22 cellular contexts compared by ENCODE assay signal in the genomic region with DNA sequence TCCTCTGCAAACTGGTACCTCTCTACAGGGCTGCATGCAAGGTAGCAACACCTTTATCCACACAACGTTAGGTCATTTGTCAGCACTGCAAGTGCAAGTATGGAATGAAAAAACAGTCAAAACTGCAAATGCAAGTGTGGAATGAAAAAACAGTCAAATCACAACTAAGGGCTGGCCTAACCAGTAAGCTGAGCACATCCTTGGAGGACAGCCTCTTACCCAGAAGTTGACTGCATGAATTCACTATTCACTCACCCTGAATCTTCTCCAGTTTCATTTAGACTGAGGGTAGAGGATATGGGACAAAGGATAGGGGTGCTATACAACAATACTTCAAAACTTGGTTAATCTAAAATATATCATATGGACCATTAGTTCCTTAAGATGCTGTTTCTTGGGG.
A peak's percentile ranks its signal among the peaks of the same experiment; 100 is the strongest.
DNase-seq lines count a peak whose midpoint lies in the region; ATAC-seq, FAIRE-seq and TF ChIP-seq lines count a peak whose summit lies in the region.
"Had no signal": no experiment of that assay in that cellular context is flagged by ENCODE, and none has a peak within 500 bp of the region (broad histone marks: within the 10 kb centered on the region; RNA-seq: fewer than 3 reads in every experiment).

No MANE protein-coding gene starts in this region.

- CTCF ChIA-PET in activated CD8-positive, alpha-beta memory T cell treated with anti-CD3 and anti-CD28 coated beads, Interleukin-2, amount 10 ng/mL, durations not matched to agents 7 days and 5 days (lab: Charles Lee): interaction anchor here (1.3 kb wide), 1 partner anchor 178 kb away, joined by 3 read pairs; no protein-coding TSS in a partner anchor

- no peak overlapping the region for H4K12ac ChIP-seq in trophoblast cell (ENCODE audit: low read depth, low read length)

- H3K9ac ChIP-seq in trophoblast cell (ENCODE audit: low read length): peak overlapping the region; percentile 1

- H2BK120ac ChIP-seq in trophoblast cell (ENCODE audit: insufficient read depth, low read length, poor library complexity): no peak overlapping the region

- H3K9me3 ChIP-seq in trophoblast cell (ENCODE audit: insufficient read depth, low read depth, low read length): no peaks in the 10 kb centered on the region
- H3K9me3 ChIP-seq: A549, HAP-1 had no signal

- no CpG with 5 or more reads among the region's 1 CpG for WGBS in trophoblast cell (ENCODE audit: extremely low coverage, insufficient coverage, insufficient read length)

- no peak overlapping the region for H4K8ac ChIP-seq in trophoblast cell (ENCODE audit: low read depth, low read length)

- H2BK5ac ChIP-seq in trophoblast cell (ENCODE audit: low read depth, low read length, poor library complexity): no peak overlapping the region

- no peak overlapping the region for H3K4me2 ChIP-seq in trophoblast cell (ENCODE audit: low read length)
- H3K4me2 ChIP-seq: A549 had no signal

- peak; percentile 75 for ATAC-seq in activated CD8-positive, alpha-beta memory T cell treated with anti-CD3 and anti-CD28 coated beads, Interleukin-2, amount 10 ng/mL, durations not matched to agents 7 days and 5 days
- peak; percentile 53 for ATAC-seq in activated T-helper 17 cell treated with anti-CD3 and anti-CD28 coated beads, Interleukin-2, amount 50 U/mL, for 72 hours (replicated peaks)
- ATAC-seq: A549 had no signal

- no peak overlapping the region for H3K4ac ChIP-seq in trophoblast cell (ENCODE audit: low read depth, low read length)

- no peaks in the 10 kb centered on the region for H3K27me3 ChIP-seq in trophoblast cell (ENCODE audit: insufficient read depth, low read length)

- H4K91ac ChIP-seq in trophoblast cell (ENCODE audit: low read depth, low read length): no peak overlapping the region

- peaks cover 0 to 3% of the 10 kb centered on the region in 2 experiments for H3K4me1 ChIP-seq in trophoblast cell (ENCODE audit: control insufficient read depth in 1 of 2, insufficient read depth in 2 of 2, low read length in 2 of 2)
- H3K4me1 ChIP-seq: A549, HAP-1 had no signal

- H3K36me3 Mint-ChIP-seq in activated CD8-positive, alpha-beta memory T cell treated with anti-CD3 and anti-CD28 coated beads, Interleukin-2, amount 10 ng/mL, durations not matched to agents 7 days and 5 days: no peaks in the 10 kb centered on the region
- no peaks in the 10 kb centered on the region for H3K36me3 Mint-ChIP-seq in activated T-helper 17 cell treated with anti-CD3 and anti-CD28 coated beads, Interleukin-2, amount 50 U/mL, for 72 hours (ENCODE audit: low read depth)
- H3K36me3 Mint-ChIP-seq: CD4-positive, alpha-beta memory T cell had no signal

- no peaks in the 10 kb centered on the region for H3K9me3 Mint-ChIP-seq in activated CD8-positive, alpha-beta memory T cell treated with anti-CD3 and anti-CD28 coated beads, Interleukin-2, amount 10 ng/mL, durations not matched to agents 7 days and 5 days (ENCODE audit: low read depth)
- H3K9me3 Mint-ChIP-seq in activated T-helper 17 cell treated with anti-CD3 and anti-CD28 coated beads, Interleukin-2, amount 50 U/mL, for 72 hours: no peaks in the 10 kb centered on the region
- H3K9me3 Mint-ChIP-seq: HFFc6 had no signal

- no peak overlapping the region for H3K18ac ChIP-seq in trophoblast cell (ENCODE audit: low read length)

- H3K79me2 ChIP-seq in trophoblast cell (ENCODE audit: control insufficient read depth, insufficient read depth, low read length, poor library complexity): no peaks in the 10 kb centered on the region

- H3K36me3 ChIP-seq in trophoblast cell (ENCODE audit: control insufficient read depth in 1 of 2, insufficient read depth in 2 of 2, low read length in 2 of 2): no peaks in the 10 kb centered on the region
- H3K36me3 ChIP-seq: HAP-1 had no signal

- no peak for TF ChIP-seq CTCF in D721Med (IDR thresholded peaks at IDR 0.05; ENCODE audit: insufficient read depth, missing control alignments)

- H2AFZ ChIP-seq in trophoblast cell (ENCODE audit: insufficient read depth, low read length, poor library complexity): no peak overlapping the region

- H2AK5ac ChIP-seq in trophoblast cell (ENCODE audit: low read length): no peak overlapping the region

- no peaks in the 10 kb centered on the region for H3K79me1 ChIP-seq in trophoblast cell (ENCODE audit: low read length)

- no peak overlapping the region for H2BK12ac ChIP-seq in trophoblast cell (ENCODE audit: low read length)

- no peak for DNase-seq in activated CD8-positive, alpha-beta memory T cell treated with anti-CD3 and anti-CD28 coated beads, Interleukin-2, amount 10 ng/mL, durations not matched to agents 7 days and 5 days
- no peak for DNase-seq in activated CD8-positive, alpha-beta memory T cell treated with anti-CD3 and anti-CD28 coated beads, Interleukin-2, amount 50 U/mL, for 48 hours
- DNase-seq in D721Med (ENCODE audit: insufficient read length, low spot score) (no peak), trophoblast cell (no peak), NCI-H2171 treated with DMSO at 0.1 percent for 48 hours (lab: John Stamatoyannopoulos, UW) (no peak), NCI-H1092 treated with DMSO at 0.1 percent for 48 hours (lab: John Stamatoyannopoulos, UW) (no peak)
- DNase-seq: 8988T; ACHN; C1 segment of cervical spinal cord; Calu3; CD4-positive, alpha-beta memory T cell; COR-L47; DMS153; DND-41; GOT3; HFFc6 had no signal

- no peak overlapping the region for H3K4me3 Mint-ChIP-seq in activated CD8-positive, alpha-beta memory T cell treated with anti-CD3 and anti-CD28 coated beads, Interleukin-2, amount 10 ng/mL, durations not matched to agents 7 days and 5 days
- no peak overlapping the region for H3K4me3 Mint-ChIP-seq in activated T-helper 17 cell treated with anti-CD3 and anti-CD28 coated beads, Interleukin-2, amount 50 U/mL, for 72 hours
- H3K4me3 Mint-ChIP-seq: CD4-positive, alpha-beta memory T cell; HFFc6 had no signal

- peaks cover 18% of the 10 kb centered on the region for H3K4me1 Mint-ChIP-seq in activated CD8-positive, alpha-beta memory T cell treated with anti-CD3 and anti-CD28 coated beads, Interleukin-2, amount 10 ng/mL, durations not matched to agents 7 days and 5 days
- H3K4me1 Mint-ChIP-seq in activated T-helper 17 cell treated with anti-CD3 and anti-CD28 coated beads, Interleukin-2, amount 50 U/mL, for 72 hours: no peaks in the 10 kb centered on the region

- no peak overlapping the region for H3K27ac ChIP-seq in trophoblast cell (ENCODE audit: low read depth, low read length)
- H3K27ac ChIP-seq: A549 had no signal

- H3K27me3 Mint-ChIP-seq in activated CD8-positive, alpha-beta memory T cell treated with anti-CD3 and anti-CD28 coated beads, Interleukin-2, amount 10 ng/mL, durations not matched to agents 7 days and 5 days: no peaks in the 10 kb centered on the region
- H3K27me3 Mint-ChIP-seq in activated T-helper 17 cell treated with anti-CD3 and anti-CD28 coated beads, Interleukin-2, amount 50 U/mL, for 72 hours: no peaks in the 10 kb centered on the region

- no peak overlapping the region for H3K27ac Mint-ChIP-seq in activated CD8-positive, alpha-beta memory T cell treated with anti-CD3 and anti-CD28 coated beads, Interleukin-2, amount 10 ng/mL, durations not matched to agents 7 days and 5 days
- no peak overlapping the region for H3K27ac Mint-ChIP-seq in activated T-helper 17 cell treated with anti-CD3 and anti-CD28 coated beads, Interleukin-2, amount 50 U/mL, for 72 hours
- H3K27ac Mint-ChIP-seq: HFFc6 had no signal

- FAIRE-seq in D721Med (lab: Jason Lieb, UNC): peak; percentile 6
- FAIRE-seq: A549, G401.6, GM12892, H54 had no signal

- H3K14ac ChIP-seq in trophoblast cell (ENCODE audit: low read length): no peak overlapping the region

- H3K4me3 ChIP-seq in trophoblast cell (ENCODE audit: low read depth, low read length): no peak overlapping the region
- H3K4me3 ChIP-seq: A549, HAP-1 had no signal

- no peak overlapping the region for H3K23ac ChIP-seq in trophoblast cell (ENCODE audit: low read length)
